In the genomic region with DNA sequence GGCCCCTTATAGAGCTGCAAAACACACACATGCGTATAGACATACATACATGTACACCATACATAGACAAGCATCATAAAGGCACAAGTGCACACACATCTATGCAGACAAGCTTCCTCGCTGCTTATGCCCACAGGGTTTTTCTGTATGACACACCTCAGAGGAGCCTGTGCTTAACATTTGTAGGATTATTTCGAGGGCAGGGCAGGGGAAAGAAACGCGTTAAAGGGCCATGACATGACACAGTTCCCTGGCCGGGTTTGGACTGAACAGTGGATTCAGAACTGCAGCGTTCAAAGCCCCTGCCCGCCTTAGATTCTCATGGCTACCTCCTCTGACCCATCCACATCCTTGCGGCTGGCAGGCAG, we compare ENCODE assay signal across 10 cellular contexts. TPM values are rescaled to one million over a fixed set of nuclear protein-coding genes. Genes with fewer than 3 reads are reported as not detected.
DNase-seq lines count a peak whose midpoint lies in the region; ATAC-seq and TF ChIP-seq lines count a peak whose summit lies in the region.
"Had no signal": no experiment of that assay in that cellular context is flagged by ENCODE, and none has a peak within 500 bp of the region (broad histone marks: within the 10 kb centered on the region; RNA-seq: fewer than 3 reads in every experiment).

No MANE protein-coding gene starts in this region.

- H3K9me3 ChIP-seq in heart right ventricle (no peaks in the 10 kb centered on the region), esophagus squamous epithelium (no peaks in the 10 kb centered on the region), trophoblast cell (ENCODE audit: insufficient read depth, low read depth, low read length) (peaks cover 2% of the 10 kb centered on the region), vagina (no peaks in the 10 kb centered on the region)

- intact Hi-C loops in heart right ventricle (cut with DNase I): loop anchor here in 3 of 10 donors (5.0 kb wide), 2 partner anchors 42 to 47 kb away; a partner anchor contains a TSS
- intact Hi-C loops in Right ventricle myocardium superior (cut with DNase I): no loop called here
- intact Hi-C loops in esophagus squamous epithelium (cut with DNase I): no loop called here
- intact Hi-C loops in vagina (cut with DNase I): no loop called here

- H2AFZ ChIP-seq in trophoblast cell (ENCODE audit: insufficient read depth, low read length, poor library complexity): peak overlapping the region; percentile 82

- no peak overlapping the region for H3K4ac ChIP-seq in trophoblast cell (ENCODE audit: low read depth, low read length)

- no peak for DNase-seq in heart right ventricle
- no peak for DNase-seq in Right ventricle myocardium superior
- no peak for DNase-seq in esophagus squamous epithelium (lab: John Stamatoyannopoulos, UW)
- DNase-seq in trophoblast cell: peak; percentile 87 to 96
- DNase-seq in vagina (ENCODE audit: extremely low spot score in 2 of 2): peak in 1 of 2 donors; percentile 95
- no peak for DNase-seq in COLO668 (lab: John Stamatoyannopoulos, UW; ENCODE audit: unreplicated experiment)
- DNase-seq in NCI-H1417 treated with DMSO at 0.1 percent for 48 hours (lab: John Stamatoyannopoulos, UW): no peak
- DNase-seq in NCI-H526 (lab: John Stamatoyannopoulos, UW): no peak
- DNase-seq: natural killer cell, NCI-H748 treated with DMSO at 0.1 percent for 48 hours had no signal

- no peak overlapping the region for H3K23ac ChIP-seq in trophoblast cell (ENCODE audit: low read length)

- peak overlapping the region; percentile 68 for H4K8ac ChIP-seq in trophoblast cell (ENCODE audit: low read depth, low read length)

- no peak for ATAC-seq in heart right ventricle
- no peak for ATAC-seq in Right ventricle myocardium superior (ENCODE audit: poor library complexity)
- ATAC-seq: natural killer cell had no signal

- peak overlapping the region; percentile 59 for H3K18ac ChIP-seq in trophoblast cell (ENCODE audit: low read length)

- H3K4me2 ChIP-seq in trophoblast cell (ENCODE audit: low read length): peak overlapping the region; percentile 17

- H4K91ac ChIP-seq in trophoblast cell (ENCODE audit: low read depth, low read length): peak overlapping the region; percentile 86

- H2AK5ac ChIP-seq in trophoblast cell (ENCODE audit: low read length): peak overlapping the region; percentile 22

- 29 to 35% methylated on average over 9 of the region's 9 CpGs for WGBS in heart right ventricle, 2 donors
- 15 to 30% methylated on average over 8 to 9 of the region's 9 CpGs for WGBS in esophagus squamous epithelium, 2 donors
- no CpG with 5 or more reads among the region's 9 CpGs for WGBS in trophoblast cell (ENCODE audit: extremely low coverage, insufficient coverage, insufficient read length)

- no peaks in the 10 kb centered on the region for H3K27me3 ChIP-seq in heart right ventricle
- no peaks in the 10 kb centered on the region for H3K27me3 ChIP-seq in esophagus squamous epithelium
- no peaks in the 10 kb centered on the region for H3K27me3 ChIP-seq in trophoblast cell (ENCODE audit: insufficient read depth, low read length)
- no peaks in the 10 kb centered on the region for H3K27me3 ChIP-seq in vagina

- H2BK12ac ChIP-seq in trophoblast cell (ENCODE audit: low read length): peak overlapping the region; percentile 82

- H3K27ac ChIP-seq in heart right ventricle (peak overlapping the region; percentile 78 to 94 (median 88)), esophagus squamous epithelium (peak overlapping the region; percentile 75 to 96 (median 84)), trophoblast cell (ENCODE audit: low read depth, low read length) (peak overlapping the region; percentile 97), vagina (peak overlapping the region; percentile 89)

- TF ChIP-seq CTCF in heart right ventricle (IDR thresholded peaks at IDR 0.05): no peak
- TF ChIP-seq CTCF in esophagus squamous epithelium (IDR thresholded peaks at IDR 0.05): no peak
- TF ChIP-seq CTCF in vagina (IDR thresholded peaks at IDR 0.05): no peak

- H3K79me2 ChIP-seq in trophoblast cell (ENCODE audit: control insufficient read depth, insufficient read depth, low read length, poor library complexity): peaks cover 5% of the 10 kb centered on the region

- no peak for TF ChIP-seq POLR2A in esophagus squamous epithelium (IDR thresholded peaks at IDR 0.05)
- no peak for TF ChIP-seq POLR2A in vagina (IDR thresholded peaks at IDR 0.05)

- peaks cover 22% of the 10 kb centered on the region for H3K79me1 ChIP-seq in trophoblast cell (ENCODE audit: low read length)

- H3K4me3 ChIP-seq in heart right ventricle (peak overlapping the region in 1 of 10 donors; percentile 12), esophagus squamous epithelium (peak overlapping the region in 1 of 4 donors; percentile 35), trophoblast cell (ENCODE audit: low read depth, low read length) (no peak overlapping the region), vagina (no peak overlapping the region)

- H2BK120ac ChIP-seq in trophoblast cell (ENCODE audit: insufficient read depth, low read length, poor library complexity): peak overlapping the region; percentile 88

- peak overlapping the region; percentile 65 for H3K14ac ChIP-seq in trophoblast cell (ENCODE audit: low read length)

- no peak overlapping the region for H3K9ac ChIP-seq in trophoblast cell (ENCODE audit: low read length)

- H2BK5ac ChIP-seq in trophoblast cell (ENCODE audit: low read depth, low read length, poor library complexity): peak overlapping the region; percentile 80

- H3K36me3 ChIP-seq in heart right ventricle (peaks cover 0 to 49% (median 24%) of the 10 kb centered on the region in 9 donors), esophagus squamous epithelium (peaks cover 9 to 43% (median 15%) of the 10 kb centered on the region in 3 donors), trophoblast cell (ENCODE audit: control insufficient read depth in 1 of 2, insufficient read depth in 2 of 2, low read length in 2 of 2) (peaks cover 34 to 36% of the 10 kb centered on the region in 2 experiments), vagina (peaks cover 0 to 18% of the 10 kb centered on the region in 2 donors)

- H4K12ac ChIP-seq in trophoblast cell (ENCODE audit: low read depth, low read length): peak overlapping the region; percentile 58

- peaks cover 30 to 74% (median 57%) of the 10 kb centered on the region in 9 donors for H3K4me1 ChIP-seq in heart right ventricle
- peaks cover 27 to 55% (median 46%) of the 10 kb centered on the region in 3 donors for H3K4me1 ChIP-seq in esophagus squamous epithelium
- H3K4me1 ChIP-seq in trophoblast cell (ENCODE audit: control insufficient read depth in 1 of 2, insufficient read depth in 2 of 2, low read length in 2 of 2): peaks cover 26 to 28% of the 10 kb centered on the region in 2 experiments
- H3K4me1 ChIP-seq in vagina: peaks cover 63% of the 10 kb centered on the region

RNA-seq across cellular contexts. Expression of a gene that starts 44.9 kb away (rescaled TPM):
- total RNA-seq in heart right ventricle: 10 to 100 TPM; 14.5 to 28.7 (median 21.3) TPM
- polyA plus RNA-seq in heart right ventricle: 10 to 100 TPM in 1 of 2 donors, 1 to 10 TPM in 1; 6.3 to 12.0 TPM
- total RNA-seq in Right ventricle myocardium superior: 15.4 TPM
- 10 to 100 TPM in 1 of 4 donors, 1 to 10 TPM in 3; 5.3 to 15.4 (median 9.6) TPM for total RNA-seq in esophagus squamous epithelium
- 12.1 and 12.5 TPM in 2 replicates for polyA plus RNA-seq in trophoblast cell (2013)
- 26.0 TPM for total RNA-seq in vagina
- total RNA-seq: natural killer cell had no signal

Comparison
In these comparisons a context has a peak if more than half of its experiments do, and no peak if none do; other contexts are left out.
1. DNase-seq: peak in trophoblast cell (2 of 2); none in heart right ventricle (0 of 2), Right ventricle myocardium superior (single experiment), esophagus squamous epithelium (single experiment), COLO668 (single experiment), NCI-H1417 treated with DMSO at 0.1 percent for 48 hours (single experiment) and NCI-H526 (0 of 2).
2. Peak in every context shown above with its lines, with median percentiles within 50 percentile points of each other: H3K27ac ChIP-seq.